Comparison of ENCODE assay signal across 8 cellular contexts in the genomic region with DNA sequence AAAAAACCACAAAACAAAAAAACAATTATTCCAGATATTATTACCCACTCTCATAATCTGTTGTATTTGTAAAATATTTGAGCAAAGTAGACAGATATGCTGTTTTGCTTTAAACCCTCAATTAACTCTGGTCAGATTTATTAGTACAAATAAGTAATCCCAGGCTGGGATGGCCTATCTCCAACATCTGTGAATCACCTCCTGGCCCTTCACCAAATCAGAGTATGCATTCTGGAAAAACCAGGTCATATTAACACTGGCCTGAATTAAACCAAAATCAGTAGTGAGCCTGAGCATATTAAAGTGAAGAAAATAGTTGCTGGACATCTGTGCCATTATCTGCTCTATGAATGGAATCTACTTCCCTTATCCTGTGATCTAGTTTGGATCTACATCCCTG. TPM values are rescaled to one million over a fixed set of nuclear protein-coding genes. Genes with fewer than 3 reads are reported as not detected.
DNase-seq lines count a peak whose midpoint lies in the region; ATAC-seq, FAIRE-seq and TF ChIP-seq lines count a peak whose summit lies in the region.

No MANE protein-coding gene starts in this region.

- H3K4me3 ChIP-seq in foreskin fibroblast (ENCODE audit: low read depth in 1 of 2, low read length in 2 of 2) (no peak overlapping the region), sigmoid colon (no peak overlapping the region)
- H3K4me3 ChIP-seq in CD8-positive, alpha-beta memory T cell (ENCODE audit: low read length): no peak overlapping the region

- TF ChIP-seq POLR2A in sigmoid colon (IDR thresholded peaks at IDR 0.05) (no peak), GM12892 (IDR thresholded peaks at IDR 0.05; ENCODE audit: low read depth, low read length) (no peak)

- FAIRE-seq in GM12892 (lab: Jason Lieb, UNC): no peak

- intact Hi-C loops in activated T-helper 1 cell treated with anti-CD3 and anti-CD28 coated beads, Interleukin-12 subunit alpha, Interleukin-12 subunit beta, Interleukin-2, Interleukin-4 antibody, amounts not matched to agents 30 ng/mL and 10 ng/mL and 1 ng/mL, durations not matched to agents 14 hours and 24 hours and 36 hours (cut with micrococcal nuclease): no loop called here
- intact Hi-C loops in sigmoid colon (cut with DNase I): no loop called here

- peak; percentile 80 for DNase-seq in GM04503 (ENCODE audit: low read depth)
- DNase-seq in activated T-helper 1 cell treated with anti-CD3 and anti-CD28 coated beads, Interleukin-12 subunit alpha, Interleukin-12 subunit beta, Interleukin-2, Interleukin-4 antibody, amounts not matched to agents 30 ng/mL and 10 ng/mL and 1 ng/mL, durations not matched to agents 14 hours and 24 hours and 36 hours (ENCODE audit: low spot score): no peak
- DNase-seq in foreskin fibroblast: peak; percentile 77 to 91
- peak; percentile 84 for DNase-seq in sigmoid colon
- no peak for DNase-seq in NCI-H524 (lab: John Stamatoyannopoulos, UW)
- DNase-seq in CD8-positive, alpha-beta memory T cell: no peak
- no peak for DNase-seq in GM12892 (ENCODE audit: insufficient read length)

- peaks cover 57% of the 10 kb centered on the region for H3K4me1 Mint-ChIP-seq in activated T-helper 1 cell treated with anti-CD3 and anti-CD28 coated beads, Interleukin-12 subunit alpha, Interleukin-12 subunit beta, Interleukin-2, Interleukin-4 antibody, amounts not matched to agents 30 ng/mL and 10 ng/mL and 1 ng/mL, durations not matched to agents 14 hours and 24 hours and 36 hours (ENCODE audit: low read depth)
- peaks cover 26 to 46% (median 42%) of the 10 kb centered on the region in 3 donors for H3K4me1 Mint-ChIP-seq in CD8-positive, alpha-beta memory T cell

- peak overlapping the region; percentile 70 to 79 (median 72) for H3K27ac ChIP-seq in sigmoid colon
- no peak overlapping the region for H3K27ac ChIP-seq in CD8-positive, alpha-beta memory T cell (ENCODE audit: low read depth, low read length)

- H3K9me3 Mint-ChIP-seq in activated T-helper 1 cell treated with anti-CD3 and anti-CD28 coated beads, Interleukin-12 subunit alpha, Interleukin-12 subunit beta, Interleukin-2, Interleukin-4 antibody, amounts not matched to agents 30 ng/mL and 10 ng/mL and 1 ng/mL, durations not matched to agents 14 hours and 24 hours and 36 hours: no peaks in the 10 kb centered on the region
- H3K9me3 Mint-ChIP-seq in CD8-positive, alpha-beta memory T cell: no peaks in the 10 kb centered on the region

- no peaks in the 10 kb centered on the region for H3K27me3 ChIP-seq in sigmoid colon
- H3K27me3 ChIP-seq in CD8-positive, alpha-beta memory T cell (ENCODE audit: insufficient read depth, low read length, poor library complexity, severe bottlenecking): no peaks in the 10 kb centered on the region

- no peak for ATAC-seq in GM18858 (IDR thresholded peaks at IDR 0.05; ENCODE audit: unreplicated experiment)

- peaks cover 0 to 51% (median 41%) of the 10 kb centered on the region in 4 donors for H3K4me1 ChIP-seq in sigmoid colon
- peaks cover 8% of the 10 kb centered on the region for H3K4me1 ChIP-seq in CD8-positive, alpha-beta memory T cell (ENCODE audit: insufficient read depth, low read length)

- H3K27ac Mint-ChIP-seq in activated T-helper 1 cell treated with anti-CD3 and anti-CD28 coated beads, Interleukin-12 subunit alpha, Interleukin-12 subunit beta, Interleukin-2, Interleukin-4 antibody, amounts not matched to agents 30 ng/mL and 10 ng/mL and 1 ng/mL, durations not matched to agents 14 hours and 24 hours and 36 hours: peak overlapping the region; percentile 70
- peak overlapping the region in 3 of 8 donors; percentile 1 to 87 (median 38) for H3K27ac Mint-ChIP-seq in CD8-positive, alpha-beta memory T cell

- TF ChIP-seq CTCF in foreskin fibroblast (IDR thresholded peaks at IDR 0.05; ENCODE audit: low read depth, low read length): no peak
- TF ChIP-seq CTCF in sigmoid colon (IDR thresholded peaks at IDR 0.05): no peak

- CTCF ChIA-PET in CD8-positive, alpha-beta memory T cell (lab: Charles Lee): no interaction called here

- POLR2A ChIA-PET in CD8-positive, alpha-beta memory T cell (lab: Charles Lee): no interaction called here

- H3K27me3 Mint-ChIP-seq in activated T-helper 1 cell treated with anti-CD3 and anti-CD28 coated beads, Interleukin-12 subunit alpha, Interleukin-12 subunit beta, Interleukin-2, Interleukin-4 antibody, amounts not matched to agents 30 ng/mL and 10 ng/mL and 1 ng/mL, durations not matched to agents 14 hours and 24 hours and 36 hours (ENCODE audit: insufficient read depth): no peaks in the 10 kb centered on the region
- H3K27me3 Mint-ChIP-seq in CD8-positive, alpha-beta memory T cell: no peaks in the 10 kb centered on the region

- TF ChIP-seq EP300 in sigmoid colon (IDR thresholded peaks at IDR 0.05): no peak

- H3K9me3 ChIP-seq in sigmoid colon: no peaks in the 10 kb centered on the region
- no peaks in the 10 kb centered on the region for H3K9me3 ChIP-seq in CD8-positive, alpha-beta memory T cell (ENCODE audit: low read length)

- H3K36me3 Mint-ChIP-seq in activated T-helper 1 cell treated with anti-CD3 and anti-CD28 coated beads, Interleukin-12 subunit alpha, Interleukin-12 subunit beta, Interleukin-2, Interleukin-4 antibody, amounts not matched to agents 30 ng/mL and 10 ng/mL and 1 ng/mL, durations not matched to agents 14 hours and 24 hours and 36 hours (ENCODE audit: low read depth): peaks cover 46% of the 10 kb centered on the region
- H3K36me3 Mint-ChIP-seq in CD8-positive, alpha-beta memory T cell: peaks cover 5 to 55% (median 17%) of the 10 kb centered on the region in 3 donors

- H3K36me3 ChIP-seq in sigmoid colon: peaks cover 14 to 50% (median 32%) of the 10 kb centered on the region in 4 donors
- H3K36me3 ChIP-seq in CD8-positive, alpha-beta memory T cell (ENCODE audit: insufficient read depth, low read length): peaks cover 14% of the 10 kb centered on the region

- H3K4me3 Mint-ChIP-seq in activated T-helper 1 cell treated with anti-CD3 and anti-CD28 coated beads, Interleukin-12 subunit alpha, Interleukin-12 subunit beta, Interleukin-2, Interleukin-4 antibody, amounts not matched to agents 30 ng/mL and 10 ng/mL and 1 ng/mL, durations not matched to agents 14 hours and 24 hours and 36 hours: no peak overlapping the region
- no peak overlapping the region for H3K4me3 Mint-ChIP-seq in CD8-positive, alpha-beta memory T cell

RNA-seq across cellular contexts. Expression of a gene that starts 41.0 kb away (rescaled TPM):
- total RNA-seq in activated T-helper 1 cell treated with anti-CD3 and anti-CD28 coated beads, Interleukin-12 subunit alpha, Interleukin-12 subunit beta, Interleukin-2, Interleukin-4 antibody, amounts not matched to agents 30 ng/mL and 10 ng/mL and 1 ng/mL, durations not matched to agents 14 hours and 24 hours and 36 hours: 240 and 241 TPM in 2 replicates
- 100 to 1,000 TPM in 3 of 4 donors, 10 to 100 TPM in 1; 87.4 to 230 (median 129) TPM for total RNA-seq in sigmoid colon
- polyA plus RNA-seq in sigmoid colon: 100 to 1,000 TPM in 1 of 3 donors, 10 to 100 TPM in 2; 43.8 to 135 (median 55.7) TPM
- 100 to 1,000 TPM; 148 to 155 TPM for total RNA-seq in CD8-positive, alpha-beta memory T cell
- polyA plus RNA-seq in CD8-positive, alpha-beta memory T cell: 166 TPM
- polyA plus RNA-seq in GM12892 (2012; ENCODE audit: missing spikeins): 66.7 TPM

RNA-seq across cellular contexts. Expression of a gene that starts 58.9 kb away (rescaled TPM):
- 375 and 381 TPM in 2 replicates for total RNA-seq in activated T-helper 1 cell treated with anti-CD3 and anti-CD28 coated beads, Interleukin-12 subunit alpha, Interleukin-12 subunit beta, Interleukin-2, Interleukin-4 antibody, amounts not matched to agents 30 ng/mL and 10 ng/mL and 1 ng/mL, durations not matched to agents 14 hours and 24 hours and 36 hours
- total RNA-seq in sigmoid colon: 10 to 100 TPM; 57.2 to 91.0 (median 80.8) TPM
- polyA plus RNA-seq in sigmoid colon: 10 to 100 TPM in 2 of 3 donors, 1 to 10 TPM in 1; 7.4 to 39.2 (median 13.2) TPM
- total RNA-seq in CD8-positive, alpha-beta memory T cell: 100 to 1,000 TPM; 259 to 263 TPM
- 90.3 TPM for polyA plus RNA-seq in CD8-positive, alpha-beta memory T cell
- 48.4 TPM for polyA plus RNA-seq in GM12892 (2012; ENCODE audit: missing spikeins)

Comparison
In these comparisons a context has a peak if more than half of its experiments do, and no peak if none do; other contexts are left out.
1. DNase-seq: peak in GM04503 (single experiment), foreskin fibroblast (2 of 2) and sigmoid colon (single experiment); none in activated T-helper 1 cell treated with anti-CD3 and anti-CD28 coated beads, Interleukin-12 subunit alpha, Interleukin-12 subunit beta, Interleukin-2, Interleukin-4 antibody, amounts not matched to agents 30 ng/mL and 10 ng/mL and 1 ng/mL, durations not matched to agents 14 hours and 24 hours and 36 hours (single experiment), NCI-H524 (0 of 2), CD8-positive, alpha-beta memory T cell (0 of 5) and GM12892 (single experiment).